ENCODE assay signal across 1 cellular context in the genomic region with DNA sequence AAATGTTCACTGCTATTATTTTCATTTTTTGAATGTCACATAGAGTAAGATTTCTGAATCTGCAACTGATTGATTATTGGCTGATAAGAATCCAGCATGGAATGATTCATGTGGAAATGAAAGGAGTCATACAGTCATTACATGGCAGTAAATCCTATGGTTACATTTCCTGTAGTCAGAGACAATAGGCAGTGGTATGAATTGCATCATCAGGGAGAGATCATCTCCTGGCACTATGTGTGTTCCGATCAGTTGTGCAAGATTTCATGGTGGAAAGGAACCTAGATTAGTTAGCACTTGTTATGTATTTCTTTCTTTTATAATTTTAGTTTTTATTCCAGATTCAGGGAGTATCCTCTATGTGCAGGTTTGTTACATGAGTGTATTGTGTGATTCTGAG.
TF ChIP-seq lines count a peak whose summit lies in the region.

No MANE protein-coding gene starts in this region.

TF ChIP-seq in WTC11, 78 proteins besides CTCF, POLR2A, EP300 and RAD21:
- TF ChIP-seq, protein P1, sequence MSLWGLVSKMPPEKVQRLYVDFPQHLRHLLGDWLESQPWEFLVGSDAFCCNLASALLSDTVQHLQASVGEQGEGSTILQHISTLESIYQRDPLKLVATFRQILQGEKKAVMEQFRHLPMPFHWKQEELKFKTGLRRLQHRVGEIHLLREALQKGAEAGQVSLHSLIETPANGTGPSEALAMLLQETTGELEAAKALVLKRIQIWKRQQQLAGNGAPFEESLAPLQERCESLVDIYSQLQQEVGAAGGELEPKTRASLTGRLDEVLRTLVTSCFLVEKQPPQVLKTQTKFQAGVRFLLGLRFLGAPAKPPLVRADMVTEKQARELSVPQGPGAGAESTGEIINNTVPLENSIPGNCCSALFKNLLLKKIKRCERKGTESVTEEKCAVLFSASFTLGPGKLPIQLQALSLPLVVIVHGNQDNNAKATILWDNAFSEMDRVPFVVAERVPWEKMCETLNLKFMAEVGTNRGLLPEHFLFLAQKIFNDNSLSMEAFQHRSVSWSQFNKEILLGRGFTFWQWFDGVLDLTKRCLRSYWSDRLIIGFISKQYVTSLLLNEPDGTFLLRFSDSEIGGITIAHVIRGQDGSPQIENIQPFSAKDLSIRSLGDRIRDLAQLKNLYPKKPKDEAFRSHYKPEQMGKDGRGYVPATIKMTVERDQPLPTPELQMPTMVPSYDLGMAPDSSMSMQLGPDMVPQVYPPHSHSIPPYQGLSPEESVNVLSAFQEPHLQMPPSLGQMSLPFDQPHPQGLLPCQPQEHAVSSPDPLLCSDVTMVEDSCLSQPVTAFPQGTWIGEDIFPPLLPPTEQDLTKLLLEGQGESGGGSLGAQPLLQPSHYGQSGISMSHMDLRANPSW (CRISPR knock-in tag; conservative IDR thresholded peaks at IDR 0.05; ENCODE audit: low read depth), result no peak
- TF ChIP-seq, protein P2, sequence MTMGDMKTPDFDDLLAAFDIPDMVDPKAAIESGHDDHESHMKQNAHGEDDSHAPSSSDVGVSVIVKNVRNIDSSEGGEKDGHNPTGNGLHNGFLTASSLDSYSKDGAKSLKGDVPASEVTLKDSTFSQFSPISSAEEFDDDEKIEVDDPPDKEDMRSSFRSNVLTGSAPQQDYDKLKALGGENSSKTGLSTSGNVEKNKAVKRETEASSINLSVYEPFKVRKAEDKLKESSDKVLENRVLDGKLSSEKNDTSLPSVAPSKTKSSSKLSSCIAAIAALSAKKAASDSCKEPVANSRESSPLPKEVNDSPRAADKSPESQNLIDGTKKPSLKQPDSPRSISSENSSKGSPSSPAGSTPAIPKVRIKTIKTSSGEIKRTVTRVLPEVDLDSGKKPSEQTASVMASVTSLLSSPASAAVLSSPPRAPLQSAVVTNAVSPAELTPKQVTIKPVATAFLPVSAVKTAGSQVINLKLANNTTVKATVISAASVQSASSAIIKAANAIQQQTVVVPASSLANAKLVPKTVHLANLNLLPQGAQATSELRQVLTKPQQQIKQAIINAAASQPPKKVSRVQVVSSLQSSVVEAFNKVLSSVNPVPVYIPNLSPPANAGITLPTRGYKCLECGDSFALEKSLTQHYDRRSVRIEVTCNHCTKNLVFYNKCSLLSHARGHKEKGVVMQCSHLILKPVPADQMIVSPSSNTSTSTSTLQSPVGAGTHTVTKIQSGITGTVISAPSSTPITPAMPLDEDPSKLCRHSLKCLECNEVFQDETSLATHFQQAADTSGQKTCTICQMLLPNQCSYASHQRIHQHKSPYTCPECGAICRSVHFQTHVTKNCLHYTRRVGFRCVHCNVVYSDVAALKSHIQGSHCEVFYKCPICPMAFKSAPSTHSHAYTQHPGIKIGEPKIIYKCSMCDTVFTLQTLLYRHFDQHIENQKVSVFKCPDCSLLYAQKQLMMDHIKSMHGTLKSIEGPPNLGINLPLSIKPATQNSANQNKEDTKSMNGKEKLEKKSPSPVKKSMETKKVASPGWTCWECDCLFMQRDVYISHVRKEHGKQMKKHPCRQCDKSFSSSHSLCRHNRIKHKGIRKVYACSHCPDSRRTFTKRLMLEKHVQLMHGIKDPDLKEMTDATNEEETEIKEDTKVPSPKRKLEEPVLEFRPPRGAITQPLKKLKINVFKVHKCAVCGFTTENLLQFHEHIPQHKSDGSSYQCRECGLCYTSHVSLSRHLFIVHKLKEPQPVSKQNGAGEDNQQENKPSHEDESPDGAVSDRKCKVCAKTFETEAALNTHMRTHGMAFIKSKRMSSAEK (CRISPR knock-in tag; IDR thresholded peaks at IDR 0.05; ENCODE audit: borderline replicate concordance), result no peak
- TF ChIP-seq, protein P3, sequence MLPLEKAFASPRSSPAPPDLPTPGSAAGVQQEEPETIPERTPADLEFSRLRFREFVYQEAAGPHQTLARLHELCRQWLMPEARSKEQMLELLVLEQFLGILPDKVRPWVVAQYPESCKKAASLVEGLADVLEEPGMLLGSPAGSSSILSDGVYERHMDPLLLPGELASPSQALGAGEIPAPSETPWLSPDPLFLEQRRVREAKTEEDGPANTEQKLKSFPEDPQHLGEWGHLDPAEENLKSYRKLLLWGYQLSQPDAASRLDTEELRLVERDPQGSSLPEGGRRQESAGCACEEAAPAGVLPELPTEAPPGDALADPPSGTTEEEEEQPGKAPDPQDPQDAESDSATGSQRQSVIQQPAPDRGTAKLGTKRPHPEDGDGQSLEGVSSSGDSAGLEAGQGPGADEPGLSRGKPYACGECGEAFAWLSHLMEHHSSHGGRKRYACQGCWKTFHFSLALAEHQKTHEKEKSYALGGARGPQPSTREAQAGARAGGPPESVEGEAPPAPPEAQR (CRISPR knock-in tag; IDR thresholded peaks at IDR 0.05), result no peak
